8 cellular contexts compared by ENCODE assay signal in genomic region chr5:154683101-154683757, GRCh38.
DNase-seq lines count a peak whose midpoint lies in the region; ATAC-seq and TF ChIP-seq lines count a peak whose summit lies in the region.

No MANE protein-coding gene starts in this region.

- H3K4me3 ChIP-seq in GM12865 (ENCODE audit: low read depth, low read length) (peak overlapping the region; percentile 62), LNCaP clone FGC (ENCODE audit: low read depth, low read length) (peak overlapping the region; percentile 48)

- H3K4me3 Mint-ChIP-seq in effector memory CD8-positive, alpha-beta T cell = peak overlapping the region; percentile 72 to 75
- H3K4me3 Mint-ChIP-seq in neural crest cell = peak overlapping the region; percentile 84

- no peak for TF ChIP-seq CTCF in GM12865 (IDR thresholded peaks at IDR 0.05; ENCODE audit: insufficient read depth, low read depth, low read length, missing control alignments)
- no peak for TF ChIP-seq CTCF in LNCaP clone FGC (IDR thresholded peaks at IDR 0.05; ENCODE audit: control insufficient read depth, extremely low read depth, insufficient read depth)
- TF ChIP-seq CTCF in neural crest cell (conservative IDR thresholded peaks at IDR 0.05) = no peak

- peak overlapping the region in 1 of 2 donors; percentile 26 for H3K27ac Mint-ChIP-seq in effector memory CD8-positive, alpha-beta T cell
- peak overlapping the region; percentile 0 for H3K27ac Mint-ChIP-seq in neural crest cell (ENCODE audit: unreplicated experiment)

- H3K36me3 Mint-ChIP-seq in effector memory CD8-positive, alpha-beta T cell (ENCODE audit: insufficient read depth) = no peaks in the 10 kb centered on the region
- peaks cover 5% of the 10 kb centered on the region for H3K36me3 Mint-ChIP-seq in neural crest cell (ENCODE audit: low read depth)

- no peak for DNase-seq in GM12865 (ENCODE audit: low read depth)
- DNase-seq in LNCaP clone FGC (ENCODE audit: low read depth) = no peak
- DNase-seq in effector memory CD8-positive, alpha-beta T cell = no peak
- no peak for DNase-seq in neural crest cell (ENCODE audit: low read depth, low spot score)
- DNase-seq in NCI-H187 treated with DMSO at 0.1 percent for 48 hours (lab: John Stamatoyannopoulos, UW) = no peak
- no peak for DNase-seq in stimulated activated CD8-positive, alpha-beta memory T cell treated with anti-CD3 and anti-CD28 coated beads, Interleukin-4, amount 100 ng/mL, for 48 hours
- no peak for DNase-seq in NCI-H2081 (lab: John Stamatoyannopoulos, UW)

- peaks cover 6 to 26% of the 10 kb centered on the region in 2 donors for H3K27me3 Mint-ChIP-seq in effector memory CD8-positive, alpha-beta T cell
- H3K27me3 Mint-ChIP-seq in neural crest cell (ENCODE audit: low read depth) = no peaks in the 10 kb centered on the region

- no peaks in the 10 kb centered on the region for H3K9me3 Mint-ChIP-seq in effector memory CD8-positive, alpha-beta T cell
- peaks cover 4% of the 10 kb centered on the region for H3K9me3 Mint-ChIP-seq in neural crest cell

- peaks cover 0 to 3% of the 10 kb centered on the region in 2 donors for H3K4me1 Mint-ChIP-seq in effector memory CD8-positive, alpha-beta T cell (ENCODE audit: low read depth in 2 of 2)
- peaks cover 6% of the 10 kb centered on the region for H3K4me1 Mint-ChIP-seq in neural crest cell

- ATAC-seq in GM21737 (IDR thresholded peaks at IDR 0.05; ENCODE audit: unreplicated experiment) = peak; percentile 38
- ATAC-seq in effector memory CD8-positive, alpha-beta T cell (replicated peaks) = no peak
